In the genomic region with DNA sequence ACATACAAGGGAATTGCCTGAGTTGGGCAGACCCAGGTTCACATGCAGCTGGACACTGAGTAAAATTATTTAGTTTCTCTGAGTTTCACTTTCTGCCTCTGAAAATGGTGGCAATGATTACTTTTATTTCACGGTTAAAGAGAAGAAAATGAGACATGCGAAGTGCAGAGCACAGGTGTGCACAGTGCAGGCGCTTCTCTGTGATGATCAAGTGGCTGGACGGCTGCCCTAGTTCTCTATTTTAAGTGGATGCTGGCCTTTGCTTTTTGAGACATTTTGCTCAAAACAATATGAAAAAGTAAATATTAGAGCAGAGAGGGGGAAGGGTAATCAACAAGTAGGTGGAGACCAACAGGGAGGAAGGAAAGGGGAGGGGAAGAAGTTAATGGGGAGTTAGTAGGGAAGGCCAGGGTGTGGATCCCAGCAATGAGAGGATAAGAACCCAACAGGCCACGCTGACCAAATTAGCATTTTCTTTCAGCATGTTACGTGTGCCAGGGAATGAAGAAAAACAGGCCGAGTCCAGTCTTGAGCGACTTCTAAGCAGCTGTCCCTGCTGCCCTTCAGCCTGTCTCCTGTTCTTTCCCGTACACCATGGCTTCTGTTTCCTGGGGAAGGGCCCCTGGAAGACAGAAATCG, we compare ENCODE assay signal across 11 cellular contexts. TPM values are rescaled to one million over a fixed set of nuclear protein-coding genes. Genes with fewer than 3 reads are reported as not detected.
DNase-seq lines count a peak whose midpoint lies in the region; ATAC-seq lines count a peak whose summit lies in the region.
"Had no signal": no experiment of that assay in that cellular context is flagged by ENCODE, and none has a peak within 500 bp of the region (broad histone marks: within the 10 kb centered on the region; RNA-seq: fewer than 3 reads in every experiment).

No MANE protein-coding gene starts in this region.

- no peaks in the 10 kb centered on the region for H3K27me3 Mint-ChIP-seq in dendritic cell treated with granulocyte-macrophage colony-stimulating factor and Interleukin-4, amounts not matched to agents 40 ng/mL and 50 ng/mL, for 4 days
- H3K27me3 Mint-ChIP-seq: CD4-positive, alpha-beta T cell had no signal

- peak overlapping the region; percentile 49 for H3K27ac ChIP-seq in skeletal muscle tissue (ENCODE audit: low read depth, low read length)

- H3K27ac Mint-ChIP-seq in dendritic cell treated with granulocyte-macrophage colony-stimulating factor and Interleukin-4, amounts not matched to agents 40 ng/mL and 50 ng/mL, for 4 days: peak overlapping the region; percentile 74
- H3K27ac Mint-ChIP-seq: activated T-helper 2 cell treated with anti-CD3 and anti-CD28 coated beads, Interferon-gamma antibody, Interleukin-2, Interleukin-4, amounts not matched to agents 10 μg/mL and 5 μg/mL and 100 μg/mL, durations not matched to agents 14 hours and 24 hours and 36 hours; CD4-positive, alpha-beta T cell had no signal

- peaks cover 65% of the 10 kb centered on the region for H3K4me1 Mint-ChIP-seq in dendritic cell treated with granulocyte-macrophage colony-stimulating factor and Interleukin-4, amounts not matched to agents 40 ng/mL and 50 ng/mL, for 4 days (ENCODE audit: low read depth)

- H3K27me3 ChIP-seq in skeletal muscle tissue (ENCODE audit: control insufficient read depth in 3 of 3, insufficient read depth in 3 of 3, low read length in 3 of 3): no peaks in the 10 kb centered on the region

- intact Hi-C loops in dendritic cell treated with granulocyte-macrophage colony-stimulating factor and Interleukin-4, amounts not matched to agents 40 ng/mL and 50 ng/mL, for 4 days (cut with micrococcal nuclease): no loop called here

- H3K36me3 ChIP-seq in skeletal muscle tissue (ENCODE audit: control insufficient read depth in 3 of 3, insufficient read depth in 3 of 3, low read length in 3 of 3): no peaks in the 10 kb centered on the region

- peak overlapping the region; percentile 17 to 49 (median 33) for H3K4me3 ChIP-seq in skeletal muscle tissue (ENCODE audit: low read length in 3 of 3)

- no peak overlapping the region for H3K4me3 Mint-ChIP-seq in dendritic cell treated with granulocyte-macrophage colony-stimulating factor and Interleukin-4, amounts not matched to agents 40 ng/mL and 50 ng/mL, for 4 days
- H3K4me3 Mint-ChIP-seq: CD4-positive, alpha-beta T cell had no signal

- peaks cover 29 to 34% (median 31%) of the 10 kb centered on the region in 3 donors for H3K4me1 ChIP-seq in skeletal muscle tissue (ENCODE audit: control insufficient read depth in 3 of 3, insufficient read depth in 3 of 3, low read length in 3 of 3)

- peak overlapping the region in 2 of 3 donors; percentile 24 to 62 for H3K9ac ChIP-seq in skeletal muscle tissue (ENCODE audit: low read depth in 1 of 3, low read length in 3 of 3)

- H3K36me3 Mint-ChIP-seq in dendritic cell treated with granulocyte-macrophage colony-stimulating factor and Interleukin-4, amounts not matched to agents 40 ng/mL and 50 ng/mL, for 4 days (ENCODE audit: low read depth): peaks cover 47% of the 10 kb centered on the region

- DNase-seq in ELF-1 (ENCODE audit: low read depth, low spot score) (peak; percentile 80), left kidney (ENCODE audit: low read depth, low spot score) (peak; percentile 68), DMS79 (lab: John Stamatoyannopoulos, UW) (no peak)
- DNase-seq: CD4-positive, alpha-beta T cell; SW 1271 had no signal

- ATAC-seq in GM21447 (IDR thresholded peaks at IDR 0.05; ENCODE audit: unreplicated experiment) (no peak), GM19463 (IDR thresholded peaks at IDR 0.05; ENCODE audit: unreplicated experiment) (no peak), HG03139 (IDR thresholded peaks at IDR 0.05; ENCODE audit: unreplicated experiment) (no peak)

- H3K9me3 Mint-ChIP-seq in dendritic cell treated with granulocyte-macrophage colony-stimulating factor and Interleukin-4, amounts not matched to agents 40 ng/mL and 50 ng/mL, for 4 days: no peaks in the 10 kb centered on the region
- H3K9me3 Mint-ChIP-seq: activated T-helper 2 cell treated with anti-CD3 and anti-CD28 coated beads, Interferon-gamma antibody, Interleukin-2, Interleukin-4, amounts not matched to agents 10 μg/mL and 5 μg/mL and 100 μg/mL, durations not matched to agents 14 hours and 24 hours and 36 hours; CD4-positive, alpha-beta T cell had no signal

- H3K9me3 ChIP-seq in skeletal muscle tissue (ENCODE audit: control insufficient read depth in 3 of 3, low read length in 3 of 3): no peaks in the 10 kb centered on the region

RNA-seq across cellular contexts. Expression of gene SNX18, which starts 16.1 kb away (rescaled TPM):
- total RNA-seq in skeletal muscle tissue: 29.2 TPM
